ENCODE assay signal across 29 cellular contexts in the genomic region with DNA sequence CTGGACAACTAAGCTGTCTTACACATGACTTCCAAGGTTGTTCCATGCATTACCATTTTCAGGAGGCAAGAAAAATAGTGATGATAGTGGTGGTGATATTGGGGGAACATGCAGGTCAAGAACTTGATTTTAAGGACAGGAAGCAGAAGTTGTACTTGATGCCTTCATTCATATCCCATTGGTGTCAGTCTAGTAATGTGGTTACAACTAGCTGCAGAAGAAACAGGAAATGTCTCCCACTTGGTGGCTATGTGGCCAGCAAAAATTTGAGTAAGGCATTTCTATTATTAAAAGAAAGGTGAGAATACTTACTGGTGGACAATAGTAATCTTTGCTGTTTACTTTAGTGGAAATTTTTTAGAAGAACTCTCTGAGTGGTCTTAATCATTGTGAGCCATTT.
DNase-seq lines count a peak whose midpoint lies in the region; ATAC-seq and TF ChIP-seq lines count a peak whose summit lies in the region.
"Had no signal": no experiment of that assay in that cellular context is flagged by ENCODE, and none has a peak within 500 bp of the region (broad histone marks: within the 10 kb centered on the region; RNA-seq: fewer than 3 reads in every experiment).

No MANE protein-coding gene starts in this region.

- H3K27ac ChIP-seq in substantia nigra (ENCODE audit: low read depth, low read length, poor library complexity, severe bottlenecking): no peak overlapping the region
- H3K27ac ChIP-seq: A549, cardiac muscle cell, esophagus squamous epithelium, neural progenitor cell, Peyer's patch, sigmoid colon, SJCRH30 had no signal

- no peak for TF ChIP-seq CTCF in NB4 (IDR thresholded peaks at IDR 0.05; ENCODE audit: low read depth, low read length)

- DNase-seq in AML-193 (lab: John Stamatoyannopoulos, UW) (peak; percentile 62 to 66), NB4 (ENCODE audit: low read depth) (peak; percentile 70), cerebellar nuclear complex (lab: John Stamatoyannopoulos, UW) (no peak), NCI-H2081 (lab: John Stamatoyannopoulos, UW) (no peak), substantia nigra (lab: John Stamatoyannopoulos, UW) (no peak), T1000 (lab: John Stamatoyannopoulos, UW) (no peak)
- DNase-seq: activated CD4-positive, alpha-beta T cell treated with anti-CD3 and anti-CD28 coated beads for 4 hours; activated naive CD4-positive, alpha-beta T cell treated with anti-CD3 and anti-CD28 coated beads, Interleukin-2, amount 50 U/mL, for 16 hours; aorta; BE2C; endodermal cell; esophagus squamous epithelium; GDM1; H7; IMR-90; left cardiac atrium; MG63; NCI-H1694; NCI-H2171 treated with DMSO at 0.1 percent for 48 hours; NCI-H524; NK-92 treated with Interleukin-12 subunit alpha and Interleukin-12 subunit beta, amount 100 ng/mL, for 24 hours; Peyer's patch; sigmoid colon; SJCRH30 had no signal

- TF ChIP-seq POLR2A in NB4 (IDR thresholded peaks at IDR 0.05; ENCODE audit: extremely low read depth, insufficient read length): no peak

- peak; percentile 60 for ATAC-seq in GM18499 (IDR thresholded peaks at IDR 0.05; ENCODE audit: insufficient read depth, unreplicated experiment)
- ATAC-seq in HG02981 (IDR thresholded peaks at IDR 0.05; ENCODE audit: unreplicated experiment): peak; percentile 68
- ATAC-seq: A549, left cardiac atrium had no signal

- no peak overlapping the region for H3K4me3 ChIP-seq in NB4 (ENCODE audit: low read depth, low read length)
- H3K4me3 ChIP-seq: A549, cardiac muscle cell, esophagus squamous epithelium, MG63, neural progenitor cell, Peyer's patch, sigmoid colon, SJCRH30 had no signal

Comparison
In these comparisons a context has a peak if more than half of its experiments do, and no peak if none do; other contexts are left out.
1. DNase-seq: peak in AML-193 (2 of 2) and NB4 (single experiment); none in cerebellar nuclear complex (0 of 2), NCI-H2081 (0 of 2), substantia nigra (0 of 49) and T1000 (single experiment).